Comparison of ENCODE assay signal across 1 cellular context in genomic region chr21:45060675-45061311, GRCh38.
TF ChIP-seq lines count a peak whose summit lies in the region.

No MANE protein-coding gene starts in this region.

TF ChIP-seq in SK-N-SH treated with all-trans-retinoic acid at 6 μM for 48 hours, 23 proteins besides CTCF, POLR2A, EP300 and RAD21 (continued from another document):
- no peak for TF ChIP-seq PATZ1 (CRISPR knock-in tag; IDR thresholded peaks at IDR 0.05; ENCODE audit: borderline replicate concordance)
- no peak for TF ChIP-seq SNAI2 (CRISPR knock-in tag; IDR thresholded peaks at IDR 0.05)
- TF ChIP-seq BACH2 (CRISPR knock-in tag; IDR thresholded peaks at IDR 0.05; ENCODE audit: borderline replicate concordance): no peak
- TF ChIP-seq ISL1 (CRISPR knock-in tag; IDR thresholded peaks at IDR 0.05): no peak
TF ChIP-seq in SK-N-SH treated with all-trans-retinoic acid at 6 μM for 48 hours: peak in this region for 0.
